1 cellular context compared by ENCODE assay signal in genomic region chr11:44065851-44066731, GRCh38.
TF ChIP-seq lines count a peak whose summit lies in the region.

Gene ACCS (plus strand): TSS chr11:44066270. CDS start chr11:44067628, 1,358 bp downstream.

TF ChIP-seq in K562, 482 proteins besides CTCF, POLR2A, EP300 and RAD21 (continued from another document and continues in another):
- TF ChIP-seq RREB1 (CRISPR knock-in tag; IDR thresholded peaks at IDR 0.05) (peak; percentile 67; the same call in 1 of the 2 replicates), HCFC1 (IDR thresholded peaks at IDR 0.05; ENCODE audit: low read depth, low read length) (peak; percentile 60), POU5F1 (IDR thresholded peaks at IDR 0.05; ENCODE audit: borderline replicate concordance, low read depth, low read length, partially characterized antibody) (no peak), ZNF384 (IDR thresholded peaks at IDR 0.05; ENCODE audit: low read depth, low read length) (0 out of 2 replicates have a peak, but pooled peaks have one; percentile 18), MAX (CRISPR knock-in tag; IDR thresholded peaks at IDR 0.05) (peak; percentile 93), ZNF444 (CRISPR knock-in tag; IDR thresholded peaks at IDR 0.05) (no peak), ZNF354B (CRISPR knock-in tag; IDR thresholded peaks at IDR 0.05) (no peak), ZEB2 (IDR thresholded peaks at IDR 0.05) (0 out of 2 replicates have a peak, but pooled peaks have one; percentile 6), PRDM10 (IDR thresholded peaks at IDR 0.05; ENCODE audit: partially characterized antibody) (peak; percentile 50), FOXK2 (conservative IDR thresholded peaks at IDR 0.05 in 1 of 2, IDR thresholded peaks at IDR 0.05 in 1 of 2; ENCODE audit: low read depth in 2 of 2) (0 out of 4 replicates have a peak, but pooled peaks of 1 of the 2 experiments have one; percentile 25), MED1 (CRISPR knock-in tag; IDR thresholded peaks at IDR 0.05; ENCODE audit: borderline replicate concordance) (no peak), ARID2 (IDR thresholded peaks at IDR 0.05) (0 out of 2 replicates have a peak, but pooled peaks have one; percentile 26), RBM15 (IDR thresholded peaks at IDR 0.05; ENCODE audit: insufficient read depth, low read length) (no peak), SMAD4 (CRISPR knock-in tag; conservative IDR thresholded peaks at IDR 0.05) (peak; percentile 81), KAT7 (CRISPR knock-in tag; IDR thresholded peaks at IDR 0.05; ENCODE audit: borderline replicate concordance) (peak; percentile 31), ZNF518B (CRISPR knock-in tag; IDR thresholded peaks at IDR 0.05) (no peak), ZSCAN29 (IDR thresholded peaks at IDR 0.05) (no peak), ZZZ3 (IDR thresholded peaks at IDR 0.05) (peak; percentile 79; the same call in 1 of the 2 replicates), E2F5 (CRISPR knock-in tag; IDR thresholded peaks at IDR 0.05) (peak; percentile 61; the same call in 1 of the 2 replicates), LARP7 (IDR thresholded peaks at IDR 0.05) (0 out of 2 replicates have a peak, but pooled peaks have one; percentile 11), MEF2A (IDR thresholded peaks at IDR 0.05; ENCODE audit: control insufficient read depth, low read depth, low read length) (no peak), RBBP5 (IDR thresholded peaks at IDR 0.05; ENCODE audit: borderline replicate concordance, insufficient read depth, low read length, poor library complexity, severe bottlenecking) (peak; percentile 90), IRF9 (tag; IDR thresholded peaks at IDR 0.05) (no peak), NKRF (IDR thresholded peaks at IDR 0.05; ENCODE audit: borderline replicate concordance) (peak; percentile 86; the same call in 1 of the 2 replicates), ZBED1 (IDR thresholded peaks at IDR 0.05) (no peak), FOXK1 (CRISPR knock-in tag; IDR thresholded peaks at IDR 0.05; ENCODE audit: borderline replicate concordance) (peak; percentile 61; the same call in 1 of the 2 replicates), ERF (CRISPR knock-in tag; IDR thresholded peaks at IDR 0.05) (no peak), ZNF121 (CRISPR knock-in tag; conservative IDR thresholded peaks at IDR 0.05) (no peak), POLR3G (IDR thresholded peaks at IDR 0.05; ENCODE audit: extremely low read depth, insufficient read length, insufficient replicate concordance) (no peak), ZNF165 (CRISPR knock-in tag; IDR thresholded peaks at IDR 0.05; ENCODE audit: borderline replicate concordance) (no peak), ELF1 (tag; IDR thresholded peaks at IDR 0.05) (peak; percentile 70), ZNF609 (CRISPR knock-in tag; IDR thresholded peaks at IDR 0.05; ENCODE audit: borderline replicate concordance) (peak; percentile 56; the same call in 1 of the 2 replicates), TEAD1 (CRISPR knock-in tag; IDR thresholded peaks at IDR 0.05) (peak in 1 of 2 experiments; percentile 86; a peak in 2 of 4 replicates), GATA2 (CRISPR knock-in tag; IDR thresholded peaks at IDR 0.05) (no peak), PCBP2 (IDR thresholded peaks at IDR 0.05; ENCODE audit: low read depth, low read length, poor library complexity, severe bottlenecking) (no peak), SMARCA5 (IDR thresholded peaks at IDR 0.05) (peak; percentile 22; the same call in 1 of the 2 replicates)
